20 cellular contexts compared by ENCODE assay signal in the genomic region with DNA sequence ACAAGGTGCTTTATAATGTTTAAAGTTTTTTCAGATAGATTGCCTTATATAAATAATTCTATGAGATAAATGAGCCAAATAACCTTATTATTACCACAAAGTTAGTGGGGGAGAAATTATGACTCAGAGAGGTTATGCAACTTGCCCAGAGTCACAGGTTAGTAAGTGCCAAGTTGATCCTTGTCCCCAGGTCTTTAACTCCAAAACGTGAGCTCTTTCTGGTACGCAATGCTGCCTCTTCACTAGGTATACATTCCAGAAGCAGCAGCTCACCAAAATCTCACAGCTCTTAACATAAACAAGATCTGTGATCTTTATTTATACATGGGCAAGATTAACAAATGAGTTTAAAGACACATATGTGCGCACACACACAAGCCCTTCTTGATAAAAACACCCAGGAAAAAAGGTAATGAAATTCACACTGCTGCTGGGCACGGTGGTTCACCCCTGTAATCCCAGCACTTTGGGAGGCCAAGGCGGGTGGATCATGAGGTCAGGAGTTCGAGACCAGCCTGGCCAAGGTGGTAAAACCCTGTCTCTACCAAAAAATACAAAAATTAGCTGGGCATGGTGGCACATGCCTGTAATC. TPM values are rescaled to one million over a fixed set of nuclear protein-coding genes. Genes with fewer than 3 reads are reported as not detected.
A peak's percentile ranks its signal among the peaks of the same experiment; 100 is the strongest.
DNase-seq lines count a peak whose midpoint lies in the region; ATAC-seq, FAIRE-seq and TF ChIP-seq lines count a peak whose summit lies in the region.
"Had no signal": no experiment of that assay in that cellular context is flagged by ENCODE, and none has a peak within 500 bp of the region (broad histone marks: within the 10 kb centered on the region; RNA-seq: fewer than 3 reads in every experiment).

No MANE protein-coding gene starts in this region.

- no peaks in the 10 kb centered on the region for H3K27me3 ChIP-seq in astrocyte (ENCODE audit: insufficient read depth, low read length)
- no peaks in the 10 kb centered on the region for H3K27me3 ChIP-seq in foreskin keratinocyte
- H3K27me3 ChIP-seq: sigmoid colon, vagina had no signal

- FAIRE-seq in astrocyte (lab: Jason Lieb, UNC) (no peak), GM19239 (lab: Jason Lieb, UNC) (no peak)
- FAIRE-seq: GM12892, K562 had no signal

- H3K36me3 ChIP-seq in astrocyte (ENCODE audit: insufficient read depth, low read length), result peaks cover 2% of the 10 kb centered on the region

- intact Hi-C loops in activated naive CD4-positive, alpha-beta T cell treated with anti-CD3 and anti-CD28 coated beads for 36 hours (cut with micrococcal nuclease), result no loop called here

- CTCF ChIA-PET in activated naive CD4-positive, alpha-beta T cell treated with anti-CD3 and anti-CD28 coated beads for 36 hours (lab: Charles Lee), result no interaction called here

- H3K9me3 Mint-ChIP-seq in HFFc6, result no peaks in the 10 kb centered on the region
- no peaks in the 10 kb centered on the region for H3K9me3 Mint-ChIP-seq in astrocyte (ENCODE audit: unreplicated experiment)
- no peaks in the 10 kb centered on the region for H3K9me3 Mint-ChIP-seq in activated naive CD4-positive, alpha-beta T cell treated with anti-CD3 and anti-CD28 coated beads for 36 hours
- H3K9me3 Mint-ChIP-seq: brain had no signal

- peak overlapping the region; percentile 11 for H3K9ac ChIP-seq in astrocyte (ENCODE audit: low read length)

- peaks cover 15% of the 10 kb centered on the region for H3K79me2 ChIP-seq in astrocyte (ENCODE audit: insufficient read depth, low read length)

- peak overlapping the region; percentile 9 for H3K4me2 ChIP-seq in astrocyte (ENCODE audit: low read length)

- H3K27ac Mint-ChIP-seq in HFFc6 (peak overlapping the region; percentile 54), astrocyte (ENCODE audit: unreplicated experiment) (no peak overlapping the region)
- H3K27ac Mint-ChIP-seq in activated naive CD4-positive, alpha-beta T cell treated with anti-CD3 and anti-CD28 coated beads for 36 hours, result no peak overlapping the region
- H3K27ac Mint-ChIP-seq: activated B cell treated with CpG ODN at 0.5 μM for 24 hours, brain had no signal

- peaks cover 92% of the 10 kb centered on the region for H3K4me1 Mint-ChIP-seq in HFFc6 (ENCODE audit: low read depth)
- peaks cover 54% of the 10 kb centered on the region for H3K4me1 Mint-ChIP-seq in astrocyte (ENCODE audit: low read depth, unreplicated experiment)
- no peaks in the 10 kb centered on the region for H3K4me1 Mint-ChIP-seq in activated naive CD4-positive, alpha-beta T cell treated with anti-CD3 and anti-CD28 coated beads for 36 hours (ENCODE audit: low read depth)
- H3K4me1 Mint-ChIP-seq: activated B cell treated with CpG ODN at 0.5 μM for 24 hours had no signal

- ATAC-seq in foreskin keratinocyte (no peak), HG02642 (IDR thresholded peaks at IDR 0.05; ENCODE audit: poor library complexity, unreplicated experiment) (no peak)
- ATAC-seq: K562 had no signal

- H4K20me1 ChIP-seq in astrocyte (ENCODE audit: insufficient read depth, low read length), result no peaks in the 10 kb centered on the region

- H3K36me3 Mint-ChIP-seq in HFFc6 (ENCODE audit: low read depth) (peaks cover 67% of the 10 kb centered on the region), astrocyte (ENCODE audit: low read depth, unreplicated experiment) (peaks cover 12% of the 10 kb centered on the region)
- no peaks in the 10 kb centered on the region for H3K36me3 Mint-ChIP-seq in activated naive CD4-positive, alpha-beta T cell treated with anti-CD3 and anti-CD28 coated beads for 36 hours (ENCODE audit: low read depth)

- no peak for TF ChIP-seq CTCF in HFFc6 (IDR thresholded peaks at IDR 0.05)
- no peak for TF ChIP-seq CTCF in astrocyte (IDR thresholded peaks at IDR 0.05; ENCODE audit: insufficient read depth, low read depth, low read length)
- no peak for TF ChIP-seq CTCF in foreskin keratinocyte (conservative IDR thresholded peaks at IDR 0.05)

- peak; percentile 30 for DNase-seq in HFFc6
- peak; percentile 76 for DNase-seq in astrocyte (ENCODE audit: low read depth)
- DNase-seq in foreskin keratinocyte, result peak; percentile 65 to 72
- peak; percentile 10 for DNase-seq in stromal cell of bone marrow (ENCODE audit: low read depth)
- no peak for DNase-seq in activated naive CD4-positive, alpha-beta T cell treated with anti-CD3 and anti-CD28 coated beads for 36 hours
- no peak for DNase-seq in GM19239 (ENCODE audit: insufficient read length, low spot score)
- DNase-seq: activated B cell treated with CpG ODN at 0.5 μM for 24 hours; activated effector memory CD4-positive, alpha-beta T cell treated with anti-CD3 and anti-CD28 coated beads, Interleukin-2, amount 50 U/mL, for 16 hours; C1 segment of cervical spinal cord; NCI-H1436; sigmoid colon; stimulated activated naive CD4-positive, alpha-beta T cell; SW 1271 had no signal

- H3K27me3 Mint-ChIP-seq in HFFc6 (ENCODE audit: insufficient read depth) (no peaks in the 10 kb centered on the region), astrocyte (ENCODE audit: low read depth, unreplicated experiment) (no peaks in the 10 kb centered on the region)
- peaks cover 9% of the 10 kb centered on the region for H3K27me3 Mint-ChIP-seq in activated naive CD4-positive, alpha-beta T cell treated with anti-CD3 and anti-CD28 coated beads for 36 hours (ENCODE audit: low read depth)
- H3K27me3 Mint-ChIP-seq: activated B cell treated with CpG ODN at 0.5 μM for 24 hours, brain had no signal

- H3K27ac ChIP-seq in astrocyte (ENCODE audit: low read depth, low read length) (peak overlapping the region; percentile 60), foreskin keratinocyte (no peak overlapping the region)
- H3K27ac ChIP-seq: sigmoid colon, vagina had no signal

- H3K4me1 ChIP-seq in astrocyte (ENCODE audit: insufficient read depth, low read length), result peaks cover 59% of the 10 kb centered on the region
- H3K4me1 ChIP-seq in foreskin keratinocyte, result peaks cover 52% of the 10 kb centered on the region
- H3K4me1 ChIP-seq: sigmoid colon, vagina had no signal

- H2AFZ ChIP-seq in astrocyte (ENCODE audit: low read depth, low read length), result no peak overlapping the region

- H3K4me3 Mint-ChIP-seq in HFFc6 (no peak overlapping the region), astrocyte (ENCODE audit: unreplicated experiment) (no peak overlapping the region)
- H3K4me3 Mint-ChIP-seq in activated naive CD4-positive, alpha-beta T cell treated with anti-CD3 and anti-CD28 coated beads for 36 hours, result no peak overlapping the region
- H3K4me3 Mint-ChIP-seq: activated B cell treated with CpG ODN at 0.5 μM for 24 hours, brain had no signal

- H3K9me3 ChIP-seq in astrocyte (ENCODE audit: insufficient read depth, low read depth, low read length), result no peaks in the 10 kb centered on the region
- H3K9me3 ChIP-seq: sigmoid colon, vagina had no signal

- no peak overlapping the region for H3K4me3 ChIP-seq in astrocyte (ENCODE audit: insufficient read depth, low read depth, low read length)
- H3K4me3 ChIP-seq: K562, sigmoid colon, vagina had no signal

RNA-seq across cellular contexts. Expression of gene NR2F2, which starts 59.8 kb away (rescaled TPM):
- total RNA-seq in HFFc6 (2021; fragmentation: NEBNext Ultra II Directional; extraction: Animal tissue kit (Norgen Biotek cat#: 25700)), result 100 to 1,000 TPM; 120 to 168 (median 142) TPM
- total RNA-seq in astrocyte (59.0 and 75.8 TPM in 2 replicates), foreskin keratinocyte (24.9 and 30.6 TPM in 2 replicates)
- 20.3 and 20.8 TPM in 2 replicates for polyA plus RNA-seq in foreskin keratinocyte
- not detected for total RNA-seq in activated naive CD4-positive, alpha-beta T cell treated with anti-CD3 and anti-CD28 coated beads for 36 hours
- total RNA-seq: activated B cell treated with CpG ODN at 0.5 μM for 24 hours; activated CD8-positive, alpha-beta memory T cell treated with anti-CD3 and anti-CD28 coated beads for 36 hours; OCI-LY7 had no signal

Comparison
In these comparisons a context has a peak if more than half of its experiments do, and no peak if none do; other contexts are left out.
1. DNase-seq: peak in HFFc6 (single experiment), astrocyte (single experiment), foreskin keratinocyte (2 of 2) and stromal cell of bone marrow (single experiment); none in activated naive CD4-positive, alpha-beta T cell treated with anti-CD3 and anti-CD28 coated beads for 36 hours (single experiment) and GM19239 (single experiment).
2. RNA of gene NR2F2, which starts 59.8 kb away (total RNA-seq): 120 to 168 TPM in HFFc6, 59.0 to 75.8 TPM in astrocyte and 24.9 to 30.6 TPM in foreskin keratinocyte; not detected in activated naive CD4-positive, alpha-beta T cell treated with anti-CD3 and anti-CD28 coated beads for 36 hours; every median in the first group is over 10 times any median in the second.